Comparison of ENCODE assay signal across 12 cellular contexts in genomic region chr7:1538544-1539345, GRCh38. TPM values are rescaled to one million over a fixed set of nuclear protein-coding genes. Genes with fewer than 3 reads are reported as not detected.
DNase-seq lines count a peak whose midpoint lies in the region; ATAC-seq and TF ChIP-seq lines count a peak whose summit lies in the region.
"Had no signal": no experiment of that assay in that cellular context is flagged by ENCODE, and none has a peak within 500 bp of the region (broad histone marks: within the 10 kb centered on the region; RNA-seq: fewer than 3 reads in every experiment).

No MANE protein-coding gene starts in this region.

- H3K4me3 ChIP-seq in fibroblast of villous mesenchyme (ENCODE audit: low read depth, low read length) (peak overlapping the region; percentile 62), parathyroid adenoma (ENCODE audit: low read depth, low read length) (no peak overlapping the region)

- peaks cover 4 to 18% (median 12%) of the 10 kb centered on the region in 4 donors for H3K4me1 Mint-ChIP-seq in naive thymus-derived CD8-positive, alpha-beta T cell

- H3K4me3 Mint-ChIP-seq in naive thymus-derived CD8-positive, alpha-beta T cell: no peak overlapping the region

- H3K9ac ChIP-seq in parathyroid adenoma: no peak overlapping the region

- H3K79me2 ChIP-seq in parathyroid adenoma: peaks cover 5% of the 10 kb centered on the region

- H3K27me3 ChIP-seq in parathyroid adenoma (ENCODE audit: control insufficient read depth, insufficient read depth, low read length): no peaks in the 10 kb centered on the region

- no peak overlapping the region for H2AFZ ChIP-seq in parathyroid adenoma

- no peaks in the 10 kb centered on the region for H3K27me3 Mint-ChIP-seq in naive thymus-derived CD8-positive, alpha-beta T cell

- CTCF ChIA-PET in RWPE1 (lab: Yijun Ruan, JAX): interaction anchor here (0.7 to 2.1 kb wide), 2 partner anchors 17 to 18 kb away, joined by 3 to 11 read pairs; partner anchors contain the start of gene TMEM184A

- TF ChIP-seq CTCF in 22Rv1 (IDR thresholded peaks at IDR 0.05) (no peak), RWPE1 (conservative IDR thresholded peaks at IDR 0.05; ENCODE audit: low read depth) (no peak), fibroblast of villous mesenchyme (IDR thresholded peaks at IDR 0.05; ENCODE audit: insufficient read depth, low read depth, low read length) (no peak), parathyroid adenoma (IDR thresholded peaks at IDR 0.05) (no peak)

- no peak for ATAC-seq in naive thymus-derived CD8-positive, alpha-beta T cell
- no peak for ATAC-seq in HG02588 (IDR thresholded peaks at IDR 0.05; ENCODE audit: unreplicated experiment)

- H3K27ac ChIP-seq in 22Rv1 (peak overlapping the region; percentile 93), RWPE1 (peak overlapping the region; percentile 99), parathyroid adenoma (peak overlapping the region; percentile 96)
- H3K27ac ChIP-seq: HL-60 had no signal

- H3K4me1 ChIP-seq in parathyroid adenoma: peaks cover 10% of the 10 kb centered on the region

- POLR2A ChIA-PET in RWPE1 (lab: Yijun Ruan, JAX; ENCODE audit: low non-redundant PET): interaction anchor here (1.2 kb wide), 1 partner anchor 17 kb away, joined by 5 read pairs; the partner anchor contains the start of gene TMEM184A
- POLR2A ChIA-PET in naive thymus-derived CD8-positive, alpha-beta T cell (lab: Charles Lee): interaction anchor here (1.6 kb wide), 1 partner anchor 31 kb away, joined by 5 read pairs; the partner anchor contains the start of gene PSMG3

- H3K4me2 ChIP-seq in parathyroid adenoma (ENCODE audit: low read length): no peak overlapping the region

- H3K9me3 ChIP-seq in parathyroid adenoma (ENCODE audit: control insufficient read depth, low read length): no peaks in the 10 kb centered on the region

- DNase-seq in RWPE1 (ENCODE audit: low spot score) (no peak), fibroblast of villous mesenchyme (ENCODE audit: low read depth) (no peak), DMS79 treated with DMSO at 0.1 percent for 48 hours (lab: John Stamatoyannopoulos, UW) (no peak)
- no peak for DNase-seq in naive thymus-derived CD8-positive, alpha-beta T cell
- DNase-seq in stimulated activated CD4-positive, alpha-beta T cell treated with anti-CD3 and anti-CD28 coated beads, Interleukin-1b, Interleukin-23, amount 100 ng/mL, for 48 hours: no peak
- DNase-seq: activated T-cell treated with anti-CD3 and anti-CD28 coated beads, Interleukin-2, amount 50 U/mL, for 48 hours; AML-193 had no signal

- no peaks in the 10 kb centered on the region for H3K36me3 ChIP-seq in parathyroid adenoma (ENCODE audit: control insufficient read depth, insufficient read depth, low read length)

- peaks cover 0 to 46% (median 0%) of the 10 kb centered on the region in 3 donors for H3K36me3 Mint-ChIP-seq in naive thymus-derived CD8-positive, alpha-beta T cell

- no peaks in the 10 kb centered on the region for H3K9me3 Mint-ChIP-seq in naive thymus-derived CD8-positive, alpha-beta T cell
- H3K9me3 Mint-ChIP-seq: neural crest cell had no signal

- no peak overlapping the region for H3K27ac Mint-ChIP-seq in naive thymus-derived CD8-positive, alpha-beta T cell

RNA-seq across cellular contexts. Expression of gene MAFK, which starts 8.2 kb away (rescaled TPM):
- total RNA-seq in fibroblast of villous mesenchyme: 21.6 and 26.4 TPM in 2 replicates
- total RNA-seq in naive thymus-derived CD8-positive, alpha-beta T cell: 10 to 100 TPM; 55.1 to 56.1 TPM
- under 1 TPM; 0.33 to 0.56 (median 0.46) TPM for polyA plus RNA-seq in naive thymus-derived CD8-positive, alpha-beta T cell

RNA-seq across cellular contexts. Expression of gene TMEM184A, which starts 17.3 kb away (rescaled TPM):
- total RNA-seq in fibroblast of villous mesenchyme: 0.64 and 0.86 TPM in 2 replicates
- not detected for total RNA-seq in naive thymus-derived CD8-positive, alpha-beta T cell
- polyA plus RNA-seq in naive thymus-derived CD8-positive, alpha-beta T cell: under 1 TPM in 1 of 3 donors, not detected in 2; 0.04 TPM
- total RNA-seq: neural crest cell had no signal

RNA-seq across cellular contexts. Expression of gene PSMG3, which starts 31.1 kb away (rescaled TPM):
- 24.6 and 30.9 TPM in 2 replicates for total RNA-seq in fibroblast of villous mesenchyme
- 10 to 100 TPM; 24.3 to 26.1 TPM for total RNA-seq in naive thymus-derived CD8-positive, alpha-beta T cell
- 10 to 100 TPM; 43.5 to 45.8 (median 45.4) TPM for polyA plus RNA-seq in naive thymus-derived CD8-positive, alpha-beta T cell

RNA-seq across cellular contexts. Expression of gene INTS1, which starts 34.6 kb away (rescaled TPM):
- total RNA-seq in fibroblast of villous mesenchyme: 45.3 and 69.9 TPM in 2 replicates
- total RNA-seq in naive thymus-derived CD8-positive, alpha-beta T cell: 100 to 1,000 TPM; 129 to 136 TPM
- 10 to 100 TPM in 2 of 3 donors, 1 to 10 TPM in 1; 9.1 to 24.6 (median 18.5) TPM for polyA plus RNA-seq in naive thymus-derived CD8-positive, alpha-beta T cell
